ENCODE assay signal across 1 cellular context in the genomic region with DNA sequence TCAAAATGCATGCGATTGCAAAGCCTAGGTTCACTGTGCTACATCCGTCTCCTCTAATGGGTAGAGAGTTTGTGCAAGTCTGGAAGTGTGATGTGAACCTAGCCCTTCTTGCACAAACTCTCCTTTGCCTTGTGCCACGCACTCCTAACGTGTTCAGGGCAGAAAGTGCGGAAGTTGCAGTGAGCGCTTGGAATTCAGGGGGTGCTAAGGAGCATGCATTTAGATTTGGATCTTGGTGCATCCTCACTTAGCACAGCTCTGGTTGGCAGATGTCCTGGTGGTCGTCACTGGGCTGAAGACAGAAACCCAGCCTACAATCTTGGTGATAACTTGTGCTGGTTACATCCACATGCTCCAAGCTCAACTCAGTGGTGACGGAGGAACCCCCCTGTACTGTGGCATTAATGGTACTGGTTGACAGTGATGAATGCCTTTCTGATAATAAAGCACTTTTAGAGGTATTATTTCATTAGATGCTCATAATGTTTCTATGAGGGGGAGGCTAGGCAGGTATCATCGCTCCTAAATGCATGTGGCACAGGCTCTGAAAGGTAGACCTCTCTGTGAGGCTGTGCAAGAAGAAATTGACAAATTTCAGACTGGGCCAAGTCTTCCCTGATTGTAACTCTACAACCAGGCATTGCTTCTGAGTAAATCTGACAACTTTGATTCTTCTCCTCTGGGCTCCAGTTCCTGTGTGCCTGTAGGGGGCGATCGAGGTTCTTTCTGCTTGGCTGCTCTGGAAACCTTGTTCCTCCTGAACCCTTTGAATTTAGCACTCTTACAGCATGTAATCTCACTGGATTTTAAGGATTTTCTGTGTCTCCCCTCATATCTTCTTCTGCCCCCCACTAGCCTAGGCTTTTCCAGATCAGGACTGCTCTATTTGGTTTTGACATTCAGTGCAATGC.
TF ChIP-seq lines count a peak whose summit lies in the region.

No MANE protein-coding gene starts in this region.

TF ChIP-seq in endothelial cell of umbilical vein, 7 proteins besides CTCF, POLR2A, EP300 and RAD21:
- no peak for TF ChIP-seq GATA2 (IDR thresholded peaks at IDR 0.05; ENCODE audit: insufficient read depth, insufficient read length, low read depth, low read length)
